18 cellular contexts compared by ENCODE assay signal in the genomic region with DNA sequence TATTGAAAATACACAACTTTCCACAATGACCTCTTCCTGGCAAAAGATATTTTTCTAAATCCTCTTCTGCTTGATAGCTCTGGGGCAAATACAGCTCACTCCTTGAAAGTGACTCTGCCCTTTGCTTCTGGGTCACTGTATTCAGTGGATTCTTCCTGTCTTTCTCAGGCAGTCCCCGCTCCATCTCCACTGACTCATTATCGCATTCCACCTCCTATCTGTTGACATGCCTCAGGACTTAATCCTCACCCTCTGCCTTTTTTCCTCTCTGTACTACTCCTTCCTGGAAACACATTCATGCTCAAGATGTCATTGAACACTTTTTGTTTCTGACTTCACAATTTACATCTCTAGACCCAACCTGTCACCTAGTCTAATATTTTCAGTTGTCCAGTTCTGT. TPM values are rescaled to one million over a fixed set of nuclear protein-coding genes. Genes with fewer than 3 reads are reported as not detected.
A peak's percentile ranks its signal among the peaks of the same experiment; 100 is the strongest.
DNase-seq lines count a peak whose midpoint lies in the region; ATAC-seq, FAIRE-seq and TF ChIP-seq lines count a peak whose summit lies in the region.
"Had no signal": no experiment of that assay in that cellular context is flagged by ENCODE, and none has a peak within 500 bp of the region (broad histone marks: within the 10 kb centered on the region; RNA-seq: fewer than 3 reads in every experiment).

No MANE protein-coding gene starts in this region.

- H3K9me3 ChIP-seq in astrocyte (ENCODE audit: insufficient read depth, low read depth, low read length) = no peaks in the 10 kb centered on the region

- no peaks in the 10 kb centered on the region for H3K27me3 Mint-ChIP-seq in astrocyte (ENCODE audit: low read depth, unreplicated experiment)
- H3K27me3 Mint-ChIP-seq: activated naive CD4-positive, alpha-beta T cell treated with anti-CD3 and anti-CD28 coated beads, Interleukin-2, amount 10 ng/mL, durations not matched to agents 7 days and 5 days; CD4-positive, alpha-beta T cell had no signal

- H3K9ac ChIP-seq in astrocyte (ENCODE audit: low read length) = no peak overlapping the region

- no peak for ATAC-seq in GM19035 (IDR thresholded peaks at IDR 0.05; ENCODE audit: unreplicated experiment)

- no peak overlapping the region for H2AFZ ChIP-seq in astrocyte (ENCODE audit: low read depth, low read length)

- no peaks in the 10 kb centered on the region for H3K4me1 ChIP-seq in astrocyte (ENCODE audit: insufficient read depth, low read length)

- H3K4me3 ChIP-seq in astrocyte (ENCODE audit: insufficient read depth, low read depth, low read length) = no peak overlapping the region
- no peak overlapping the region for H3K4me3 ChIP-seq in coronary artery

- H3K4me1 Mint-ChIP-seq in astrocyte (ENCODE audit: low read depth, unreplicated experiment) = peaks cover 15% of the 10 kb centered on the region
- H3K4me1 Mint-ChIP-seq: activated naive CD4-positive, alpha-beta T cell treated with anti-CD3 and anti-CD28 coated beads, Interleukin-2, amount 10 ng/mL, durations not matched to agents 7 days and 5 days had no signal

- H4K20me1 ChIP-seq in astrocyte (ENCODE audit: insufficient read depth, low read length) = no peaks in the 10 kb centered on the region

- DNase-seq in AG08395 (ENCODE audit: low spot score) (peak; percentile 5), HS-5 (ENCODE audit: low read depth) (peak; percentile 80), astrocyte (ENCODE audit: low read depth) (peak; percentile 8), iPS-NIHi7 (ENCODE audit: extremely low spot score) (peak; percentile 66), coronary artery (ENCODE audit: low spot score) (no peak), epidermal melanocyte (ENCODE audit: insufficient read length, low spot score) (no peak)
- DNase-seq in activated CD4-positive, alpha-beta T cell treated with anti-CD3 and anti-CD28 coated beads, Interleukin-2, amount 50 U/mL, for 4 hours = no peak
- DNase-seq: activated CD4-positive, alpha-beta T cell treated with anti-CD3 and anti-CD28 coated beads for 48 hours; activated naive CD4-positive, alpha-beta T cell treated with anti-CD3 and anti-CD28 coated beads, Interleukin-2, amount 10 ng/mL, durations not matched to agents 7 days and 5 days; CD4-positive, alpha-beta T cell; Kasumi-1; left cardiac atrium; NCI-H1436; NCI-H345; stimulated activated CD4-positive, alpha-beta T cell treated with anti-CD3 and anti-CD28 coated beads, Interleukin-4, amount 100 ng/mL, for 24 hours had no signal

- H3K27ac ChIP-seq in astrocyte (ENCODE audit: low read depth, low read length) = no peak overlapping the region
- no peak overlapping the region for H3K27ac ChIP-seq in coronary artery

- no peaks in the 10 kb centered on the region for H3K36me3 Mint-ChIP-seq in astrocyte (ENCODE audit: low read depth, unreplicated experiment)
- H3K36me3 Mint-ChIP-seq: activated naive CD4-positive, alpha-beta T cell treated with anti-CD3 and anti-CD28 coated beads, Interleukin-2, amount 10 ng/mL, durations not matched to agents 7 days and 5 days had no signal

- no peak overlapping the region for H3K4me3 Mint-ChIP-seq in astrocyte (ENCODE audit: unreplicated experiment)
- H3K4me3 Mint-ChIP-seq: activated naive CD4-positive, alpha-beta T cell treated with anti-CD3 and anti-CD28 coated beads, Interleukin-2, amount 10 ng/mL, durations not matched to agents 7 days and 5 days; CD4-positive, alpha-beta T cell had no signal

- no peak for FAIRE-seq in astrocyte (lab: Jason Lieb, UNC)
- FAIRE-seq: A204.1, endometrium had no signal

- H3K27ac Mint-ChIP-seq in astrocyte (ENCODE audit: unreplicated experiment) = peak overlapping the region; percentile 15
- H3K27ac Mint-ChIP-seq: activated naive CD4-positive, alpha-beta T cell treated with anti-CD3 and anti-CD28 coated beads, Interleukin-2, amount 10 ng/mL, durations not matched to agents 7 days and 5 days; CD4-positive, alpha-beta T cell had no signal

- H3K79me2 ChIP-seq in astrocyte (ENCODE audit: insufficient read depth, low read length) = no peaks in the 10 kb centered on the region

- H3K9me3 Mint-ChIP-seq in astrocyte (ENCODE audit: unreplicated experiment) = no peaks in the 10 kb centered on the region
- H3K9me3 Mint-ChIP-seq: activated naive CD4-positive, alpha-beta T cell treated with anti-CD3 and anti-CD28 coated beads, Interleukin-2, amount 10 ng/mL, durations not matched to agents 7 days and 5 days had no signal

- H3K27me3 ChIP-seq in astrocyte (ENCODE audit: insufficient read depth, low read length) = no peaks in the 10 kb centered on the region

- no peak overlapping the region for H3K4me2 ChIP-seq in astrocyte (ENCODE audit: low read length)

- TF ChIP-seq CTCF in astrocyte (IDR thresholded peaks at IDR 0.05; ENCODE audit: insufficient read depth, low read depth, low read length) (no peak), coronary artery (IDR thresholded peaks at IDR 0.05) (no peak)

- no peaks in the 10 kb centered on the region for H3K36me3 ChIP-seq in astrocyte (ENCODE audit: insufficient read depth, low read length)

RNA-seq across cellular contexts. Expression of a gene that starts 8.4 kb away (rescaled TPM):
- 0.07 and 0.12 TPM in 2 replicates for total RNA-seq in astrocyte
- total RNA-seq: CD4-positive, alpha-beta T cell had no signal

Comparison
In these comparisons a context has a peak if more than half of its experiments do, and no peak if none do; other contexts are left out.
1. DNase-seq: peak in AG08395 (single experiment), HS-5 (single experiment), astrocyte (single experiment) and iPS-NIHi7 (single experiment); none in coronary artery (single experiment), activated CD4-positive, alpha-beta T cell treated with anti-CD3 and anti-CD28 coated beads, Interleukin-2, amount 50 U/mL, for 4 hours (0 of 2) and epidermal melanocyte (single experiment).